16 cellular contexts compared by ENCODE assay signal in genomic region chr7:141686670-141687069, GRCh38. TPM values are rescaled to one million over a fixed set of nuclear protein-coding genes. Genes with fewer than 3 reads are reported as not detected.
DNase-seq lines count a peak whose midpoint lies in the region; TF ChIP-seq lines count a peak whose summit lies in the region.
"Had no signal": no experiment of that assay in that cellular context is flagged by ENCODE, and none has a peak within 500 bp of the region (broad histone marks: within the 10 kb centered on the region; RNA-seq: fewer than 3 reads in every experiment).

No MANE protein-coding gene starts in this region.

- TF ChIP-seq CTCF in dorsolateral prefrontal cortex (IDR thresholded peaks at IDR 0.05 in 54 of 56, conservative IDR thresholded peaks at IDR 0.05 in 2 of 56; ENCODE audit: low read depth in 1 of 56, partially characterized antibody in 56 of 56): no peak

- no peak for DNase-seq in dorsolateral prefrontal cortex
- DNase-seq in iris pigment epithelial cell (ENCODE audit: low read depth): peak; percentile 23
- DNase-seq in activated CD4-positive, alpha-beta T cell treated with anti-CD3 and anti-CD28 coated beads for 1 hour: no peak
- no peak for DNase-seq in T-helper 9 cell
- DNase-seq in NCI-H69 (lab: John Stamatoyannopoulos, UW): no peak
- DNase-seq: CD8-positive, alpha-beta memory T cell; Karpas-422; MM.1S; NCI-H1105; NCI-H187 treated with DMSO at 0.1 percent for 48 hours; NCI-H446; NCI-H774; SHP77 had no signal

- peak overlapping the region; percentile 22 for H3K27ac ChIP-seq in angular gyrus (ENCODE audit: low read depth, low read length)
- peak overlapping the region in 56 of 59 donors; percentile 7 to 93 (median 84) for H3K27ac ChIP-seq in dorsolateral prefrontal cortex
- H3K27ac ChIP-seq in temporal lobe (ENCODE audit: low read depth, low read length): peak overlapping the region; percentile 88
- H3K27ac ChIP-seq: BLaER1 had no signal

- H3K27me3 ChIP-seq in dorsolateral prefrontal cortex: no peaks in the 10 kb centered on the region
- H3K27me3 ChIP-seq: BLaER1 had no signal

- intact Hi-C loops in dorsolateral prefrontal cortex (cut with DNase I): loop anchor here in 1 of 2 donors (10.0 kb wide), 1 partner anchor 762 kb away; the partner anchor contains the start of gene BRAF

- H3K4me3 ChIP-seq in dorsolateral prefrontal cortex: no peak overlapping the region
- H3K4me3 ChIP-seq: BLaER1 had no signal

RNA-seq across cellular contexts. Expression of gene DENND11, which starts 15.3 kb away (rescaled TPM):
- total RNA-seq in dorsolateral prefrontal cortex: 10 to 100 TPM; 39.9 to 93.6 (median 55.5) TPM
- 30.0 TPM for total RNA-seq in temporal lobe

RNA-seq across cellular contexts. Expression of gene WEE2, which starts 21.5 kb away (rescaled TPM):
- total RNA-seq in dorsolateral prefrontal cortex (1 to 10 TPM in 2 of 120 experiments, under 1 TPM in 56, not detected in 62; 0.11 to 1.2 (median 0.28) TPM), temporal lobe (0.49 TPM)
- total RNA-seq: CD8-positive, alpha-beta memory T cell had no signal

RNA-seq across cellular contexts. Expression of gene SSBP1, which starts 51.5 kb away (rescaled TPM):
- total RNA-seq in dorsolateral prefrontal cortex (10 to 100 TPM; 49.9 to 96.9 (median 80.2) TPM), temporal lobe (65.2 TPM)

Comparison
In these comparisons a context has a peak if more than half of its experiments do, and no peak if none do; other contexts are left out.
1. H3K27ac ChIP-seq: peak in every context shown above with its lines; median percentile 88 in temporal lobe; 84 in dorsolateral prefrontal cortex; 22 in angular gyrus.